ENCODE assay signal across 2 cellular contexts in the genomic region with DNA sequence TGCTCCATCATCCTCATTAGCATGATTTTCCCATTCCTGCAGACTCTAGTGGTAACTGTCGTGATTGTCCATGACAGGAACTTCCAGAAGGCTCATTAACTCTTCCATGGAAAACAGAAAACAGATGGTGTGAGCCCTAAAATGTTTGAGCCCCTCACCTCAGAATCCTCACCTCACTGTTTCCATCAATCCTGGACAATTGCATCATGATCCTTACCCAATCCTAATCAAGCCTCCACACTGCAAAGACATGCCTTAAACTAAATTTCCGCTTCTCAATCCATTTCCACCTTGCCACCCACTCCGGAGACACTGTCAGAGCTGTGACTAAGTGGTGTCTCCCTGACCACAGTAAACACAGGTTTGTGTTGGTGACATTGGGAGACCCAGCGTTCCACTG.
TF ChIP-seq lines count a peak whose summit lies in the region.

No MANE protein-coding gene starts in this region.

TF ChIP-seq in IMR-90, 13 proteins besides CTCF, POLR2A, EP300 and RAD21:
- TF ChIP-seq CEBPB (IDR thresholded peaks at IDR 0.05; ENCODE audit: low read depth, low read length) (0 out of 2 replicates have a peak, but pooled peaks have one; percentile 5), MXI1 (IDR thresholded peaks at IDR 0.05; ENCODE audit: borderline replicate concordance, low read depth, low read length) (no peak), MAZ (IDR thresholded peaks at IDR 0.05; ENCODE audit: borderline replicate concordance, low read depth, low read length) (no peak)
- TF ChIP-seq, protein P1, sequence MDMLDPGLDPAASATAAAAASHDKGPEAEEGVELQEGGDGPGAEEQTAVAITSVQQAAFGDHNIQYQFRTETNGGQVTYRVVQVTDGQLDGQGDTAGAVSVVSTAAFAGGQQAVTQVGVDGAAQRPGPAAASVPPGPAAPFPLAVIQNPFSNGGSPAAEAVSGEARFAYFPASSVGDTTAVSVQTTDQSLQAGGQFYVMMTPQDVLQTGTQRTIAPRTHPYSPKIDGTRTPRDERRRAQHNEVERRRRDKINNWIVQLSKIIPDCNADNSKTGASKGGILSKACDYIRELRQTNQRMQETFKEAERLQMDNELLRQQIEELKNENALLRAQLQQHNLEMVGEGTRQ (IDR thresholded peaks at IDR 0.05; ENCODE audit: low read depth, low read length) = no peak

TF ChIP-seq in H1, 55 proteins besides CTCF, POLR2A, EP300 and RAD21:
- no peak for TF ChIP-seq HDAC6 (IDR thresholded peaks at IDR 0.05; ENCODE audit: low read depth, low read length)
- TF ChIP-seq, protein P2, sequence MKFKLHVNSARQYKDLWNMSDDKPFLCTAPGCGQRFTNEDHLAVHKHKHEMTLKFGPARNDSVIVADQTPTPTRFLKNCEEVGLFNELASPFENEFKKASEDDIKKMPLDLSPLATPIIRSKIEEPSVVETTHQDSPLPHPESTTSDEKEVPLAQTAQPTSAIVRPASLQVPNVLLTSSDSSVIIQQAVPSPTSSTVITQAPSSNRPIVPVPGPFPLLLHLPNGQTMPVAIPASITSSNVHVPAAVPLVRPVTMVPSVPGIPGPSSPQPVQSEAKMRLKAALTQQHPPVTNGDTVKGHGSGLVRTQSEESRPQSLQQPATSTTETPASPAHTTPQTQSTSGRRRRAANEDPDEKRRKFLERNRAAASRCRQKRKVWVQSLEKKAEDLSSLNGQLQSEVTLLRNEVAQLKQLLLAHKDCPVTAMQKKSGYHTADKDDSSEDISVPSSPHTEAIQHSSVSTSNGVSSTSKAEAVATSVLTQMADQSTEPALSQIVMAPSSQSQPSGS (IDR thresholded peaks at IDR 0.05; ENCODE audit: low read length) = no peak
